25 cellular contexts compared by ENCODE assay signal in genomic region chr9:1960696-1961095, GRCh38.
"Had no signal": no experiment of that assay in that cellular context is flagged by ENCODE, and none has a peak within 500 bp of the region (broad histone marks: within the 10 kb centered on the region; RNA-seq: fewer than 3 reads in every experiment).

No MANE protein-coding gene starts in this region.

- H3K4me1 ChIP-seq: esophagus squamous epithelium, left lung, parathyroid adenoma, suprapubic skin, upper lobe of right lung, uterus had no signal

- H3K36me3 ChIP-seq: esophagus squamous epithelium, left lung, neutrophil, suprapubic skin, transverse colon, upper lobe of right lung, uterus had no signal

- DNase-seq: dermis blood vessel endothelial cell; effector memory CD4-positive, alpha-beta T cell; esophagus squamous epithelium; foreskin melanocyte; left lung; natural killer cell; stimulated activated CD4-positive, alpha-beta T cell treated with anti-CD3 and anti-CD28 coated beads, Interleukin-12 subunit alpha, Interleukin-12 subunit beta, amount 100 ng/mL, for 4 hours; stimulated activated CD4-positive, alpha-beta T cell treated with anti-CD3 and anti-CD28 coated beads, Interleukin-1b, Interleukin-23, amount 100 ng/mL, for 48 hours; stimulated activated CD4-positive, alpha-beta T cell treated with anti-CD3 and anti-CD28 coated beads, Interleukin-4, amount 100 ng/mL, for 1 hour; stimulated activated CD8-positive, alpha-beta memory T cell treated with anti-CD3 and anti-CD28 coated beads, Interleukin-4, amount 100 ng/mL, for 48 hours; stimulated activated naive CD4-positive, alpha-beta T cell; stimulated activated naive CD8-positive, alpha-beta T cell treated with anti-CD3 and anti-CD28 coated beads, Interleukin-15, amount 100 ng/mL, for 72 hours; transverse colon; upper lobe of right lung; uterus had no signal

- H3K4me3 Mint-ChIP-seq: memory B cell; natural killer cell; neural crest cell; stimulated activated naive CD8-positive, alpha-beta T cell treated with anti-CD3 and anti-CD28 coated beads, Interleukin-15, amount 100 ng/mL, for 72 hours had no signal

- H3K9me3 Mint-ChIP-seq: memory B cell; natural killer cell; stimulated activated naive CD8-positive, alpha-beta T cell treated with anti-CD3 and anti-CD28 coated beads, Interleukin-15, amount 100 ng/mL, for 72 hours had no signal

- H3K36me3 Mint-ChIP-seq: memory B cell, natural killer cell had no signal

- H3K4me3 ChIP-seq: coronary artery, esophagus squamous epithelium, left lung, lung, smooth muscle cell, suprapubic skin, transverse colon, upper lobe of right lung, uterus had no signal

- H3K27me3 ChIP-seq: esophagus squamous epithelium, left lung, neutrophil, suprapubic skin, transverse colon, upper lobe of right lung, uterus had no signal

- ATAC-seq: left lung; natural killer cell; sciatic nerve; stimulated activated naive CD8-positive, alpha-beta T cell treated with anti-CD3 and anti-CD28 coated beads, Interleukin-15, amount 100 ng/mL, for 72 hours; upper lobe of right lung had no signal

- H3K27me3 Mint-ChIP-seq: memory B cell; stimulated activated naive CD8-positive, alpha-beta T cell treated with anti-CD3 and anti-CD28 coated beads, Interleukin-15, amount 100 ng/mL, for 72 hours had no signal

- H3K9me3 ChIP-seq: esophagus squamous epithelium, left lung, neutrophil, suprapubic skin, transverse colon, upper lobe of right lung, uterus had no signal

- H3K27ac ChIP-seq: coronary artery, esophagus squamous epithelium, left lung, neutrophil, parathyroid adenoma, suprapubic skin, transverse colon, upper lobe of right lung, uterus had no signal

- H3K27ac Mint-ChIP-seq: memory B cell; natural killer cell; progenitor cell of endocrine pancreas; stimulated activated naive CD8-positive, alpha-beta T cell treated with anti-CD3 and anti-CD28 coated beads, Interleukin-15, amount 100 ng/mL, for 72 hours had no signal

- H3K4me1 Mint-ChIP-seq: memory B cell; natural killer cell; neural crest cell; stimulated activated naive CD8-positive, alpha-beta T cell treated with anti-CD3 and anti-CD28 coated beads, Interleukin-15, amount 100 ng/mL, for 72 hours had no signal
